8 cellular contexts compared by ENCODE assay signal in genomic region chr1:13701274-13701650, GRCh38. TPM values are rescaled to one million over a fixed set of nuclear protein-coding genes. Genes with fewer than 3 reads are reported as not detected.
DNase-seq lines count a peak whose midpoint lies in the region; ATAC-seq, FAIRE-seq and TF ChIP-seq lines count a peak whose summit lies in the region.

No MANE protein-coding gene starts in this region.

- H3K4me1 ChIP-seq in keratinocyte (ENCODE audit: control insufficient read depth, extremely low read depth, insufficient read depth, low read length) = peaks cover 21% of the 10 kb centered on the region
- peaks cover 8% of the 10 kb centered on the region for H3K4me1 ChIP-seq in thymus (ENCODE audit: control insufficient read depth, insufficient read depth, low read length)

- H3K36me3 ChIP-seq in keratinocyte (ENCODE audit: control insufficient read depth in 2 of 2, extremely low read depth in 1 of 2, insufficient read depth in 2 of 2, low read length in 2 of 2) (no peaks in the 10 kb centered on the region), thymus (ENCODE audit: control insufficient read depth, insufficient read depth) (no peaks in the 10 kb centered on the region)

- H3K27ac ChIP-seq in keratinocyte (ENCODE audit: control insufficient read depth, insufficient read depth, low read length) = peak overlapping the region; percentile 87
- H3K27ac ChIP-seq in thymus (ENCODE audit: low read depth) = peak overlapping the region; percentile 96

- H3K36me3 Mint-ChIP-seq in activated T-cell treated with anti-CD3 and anti-CD28 coated beads, Interleukin-2, amount 50 U/mL, for 72 hours (ENCODE audit: insufficient read depth in 2 of 2) = peaks cover 15 to 16% of the 10 kb centered on the region in 2 donors
- peaks cover 24% of the 10 kb centered on the region for H3K36me3 Mint-ChIP-seq in activated T-helper 2 cell treated with anti-CD3 and anti-CD28 coated beads, Interferon-gamma antibody, Interleukin-2, Interleukin-4, amounts not matched to agents 10 μg/mL and 5 μg/mL and 100 μg/mL, durations not matched to agents 14 hours and 24 hours and 36 hours (ENCODE audit: low read depth)

- ATAC-seq in activated T-cell treated with anti-CD3 and anti-CD28 coated beads, Interleukin-2, amount 50 U/mL, for 72 hours (replicated peaks in 1 of 2) = no peak
- ATAC-seq in left lobe of liver = no peak

- no peak for DNase-seq in activated T-cell treated with anti-CD3 and anti-CD28 coated beads, Interleukin-2, amount 50 U/mL, for 72 hours
- DNase-seq in activated T-cell treated with anti-CD3 and anti-CD28 coated beads for 4 hours (no peak), keratinocyte (ENCODE audit: low read depth, low spot score) (no peak), NCI-H2081 treated with DMSO at 0.1 percent for 48 hours (lab: John Stamatoyannopoulos, UW) (no peak), left lobe of liver (ENCODE audit: low spot score) (no peak), HK-2 (ENCODE audit: unreplicated experiment) (no peak)
- DNase-seq in activated T-helper 2 cell treated with anti-CD3 and anti-CD28 coated beads, Interferon-gamma antibody, Interleukin-2, Interleukin-4, amounts not matched to agents 10 μg/mL and 5 μg/mL and 100 μg/mL, durations not matched to agents 14 hours and 24 hours and 36 hours (ENCODE audit: low spot score) = no peak

- intact Hi-C loops in activated T-helper 2 cell treated with anti-CD3 and anti-CD28 coated beads, Interferon-gamma antibody, Interleukin-2, Interleukin-4, amounts not matched to agents 10 μg/mL and 5 μg/mL and 100 μg/mL, durations not matched to agents 14 hours and 24 hours and 36 hours (cut with micrococcal nuclease) = loop anchor here (1.0 kb wide), 1 partner anchor 30 kb away; no protein-coding TSS in a partner anchor

- dilution Hi-C loops in keratinocyte (cut with MboI; ENCODE audit: extremely low pct_ligation_motif_present, low sequenced_read_pairs) = no loop called here

- no peaks in the 10 kb centered on the region for H4K20me1 ChIP-seq in keratinocyte (ENCODE audit: control insufficient read depth, extremely low read depth, insufficient read depth, low read length)

- H3K79me2 ChIP-seq in keratinocyte (ENCODE audit: control insufficient read depth, insufficient read depth, low read length) = peaks cover 42% of the 10 kb centered on the region

- peaks cover 58% of the 10 kb centered on the region for H3K4me1 Mint-ChIP-seq in activated T-cell treated with anti-CD3 and anti-CD28 coated beads, Interleukin-2, amount 50 U/mL, for 72 hours (ENCODE audit: low read depth)
- peaks cover 40% of the 10 kb centered on the region for H3K4me1 Mint-ChIP-seq in activated T-helper 2 cell treated with anti-CD3 and anti-CD28 coated beads, Interferon-gamma antibody, Interleukin-2, Interleukin-4, amounts not matched to agents 10 μg/mL and 5 μg/mL and 100 μg/mL, durations not matched to agents 14 hours and 24 hours and 36 hours (ENCODE audit: low read depth)

- 82% methylated on average over 6 of the region's 6 CpGs for WGBS in thymus

- H3K27me3 Mint-ChIP-seq in activated T-cell treated with anti-CD3 and anti-CD28 coated beads, Interleukin-2, amount 50 U/mL, for 72 hours (ENCODE audit: low read depth) = no peaks in the 10 kb centered on the region
- peaks cover 3% of the 10 kb centered on the region for H3K27me3 Mint-ChIP-seq in activated T-helper 2 cell treated with anti-CD3 and anti-CD28 coated beads, Interferon-gamma antibody, Interleukin-2, Interleukin-4, amounts not matched to agents 10 μg/mL and 5 μg/mL and 100 μg/mL, durations not matched to agents 14 hours and 24 hours and 36 hours (ENCODE audit: low read depth)

- no peak overlapping the region for H2AFZ ChIP-seq in keratinocyte (ENCODE audit: control insufficient read depth, low read length)

- H3K4me3 Mint-ChIP-seq in activated T-cell treated with anti-CD3 and anti-CD28 coated beads, Interleukin-2, amount 50 U/mL, for 72 hours = peak overlapping the region; percentile 96 to 100
- peak overlapping the region; percentile 94 for H3K4me3 Mint-ChIP-seq in activated T-helper 2 cell treated with anti-CD3 and anti-CD28 coated beads, Interferon-gamma antibody, Interleukin-2, Interleukin-4, amounts not matched to agents 10 μg/mL and 5 μg/mL and 100 μg/mL, durations not matched to agents 14 hours and 24 hours and 36 hours (ENCODE audit: low read depth)

- no peak for TF ChIP-seq CTCF in keratinocyte (optimal IDR thresholded peaks at IDR 0.05 in 1 of 3, IDR thresholded peaks at IDR 0.05 in 1 of 3, conservative IDR thresholded peaks at IDR 0.05 in 1 of 3; ENCODE audit: extremely low read depth in 1 of 3, insufficient read depth in 2 of 3, low read length in 3 of 3)

- H3K9ac ChIP-seq in keratinocyte (ENCODE audit: control insufficient read depth, extremely low read depth, insufficient read depth, low read length) = peak overlapping the region; percentile 89

- H3K27ac Mint-ChIP-seq in activated T-cell treated with anti-CD3 and anti-CD28 coated beads, Interleukin-2, amount 50 U/mL, for 72 hours = peak overlapping the region; percentile 100
- peak overlapping the region; percentile 96 for H3K27ac Mint-ChIP-seq in activated T-helper 2 cell treated with anti-CD3 and anti-CD28 coated beads, Interferon-gamma antibody, Interleukin-2, Interleukin-4, amounts not matched to agents 10 μg/mL and 5 μg/mL and 100 μg/mL, durations not matched to agents 14 hours and 24 hours and 36 hours

- peak overlapping the region; percentile 60 to 89 (median 87) for H3K4me3 ChIP-seq in keratinocyte (ENCODE audit: control insufficient read depth in 2 of 3, extremely low read depth in 1 of 3, insufficient read depth in 2 of 3, low read depth in 1 of 3, low read length in 3 of 3)
- H3K4me3 ChIP-seq in thymus (ENCODE audit: low read length) = peak overlapping the region; percentile 95

- peaks cover 4 to 5% of the 10 kb centered on the region in 2 donors for H3K9me3 Mint-ChIP-seq in activated T-cell treated with anti-CD3 and anti-CD28 coated beads, Interleukin-2, amount 50 U/mL, for 72 hours
- H3K9me3 Mint-ChIP-seq in activated T-helper 2 cell treated with anti-CD3 and anti-CD28 coated beads, Interferon-gamma antibody, Interleukin-2, Interleukin-4, amounts not matched to agents 10 μg/mL and 5 μg/mL and 100 μg/mL, durations not matched to agents 14 hours and 24 hours and 36 hours = peaks cover 13% of the 10 kb centered on the region

- H3K27me3 ChIP-seq in keratinocyte (ENCODE audit: control insufficient read depth, extremely low read depth, insufficient read depth, low read length) = no peaks in the 10 kb centered on the region
- no peaks in the 10 kb centered on the region for H3K27me3 ChIP-seq in thymus (ENCODE audit: control insufficient read depth, insufficient read depth)

- no peak for FAIRE-seq in keratinocyte (lab: Jason Lieb, UNC)

- no peaks in the 10 kb centered on the region for H3K9me1 ChIP-seq in keratinocyte (ENCODE audit: control insufficient read depth, extremely low read depth, insufficient read depth, low read length)

- H3K9me3 ChIP-seq in keratinocyte (ENCODE audit: control insufficient read depth, low read depth, low read length) = no peaks in the 10 kb centered on the region
- no peaks in the 10 kb centered on the region for H3K9me3 ChIP-seq in thymus (ENCODE audit: control insufficient read depth)

- peak overlapping the region; percentile 100 for H3K4me2 ChIP-seq in keratinocyte (ENCODE audit: control insufficient read depth, extremely low read depth, insufficient read depth, low read depth, low read length)

RNA-seq across cellular contexts. Expression of gene PRDM2, which starts 1.3 kb away (rescaled TPM):
- total RNA-seq in activated T-cell treated with anti-CD3 and anti-CD28 coated beads, Interleukin-2, amount 50 U/mL, for 72 hours = 10 to 100 TPM; 61.9 to 65.8 TPM
- total RNA-seq in activated T-helper 2 cell treated with anti-CD3 and anti-CD28 coated beads, Interferon-gamma antibody, Interleukin-2, Interleukin-4, amounts not matched to agents 10 μg/mL and 5 μg/mL and 100 μg/mL, durations not matched to agents 14 hours and 24 hours and 36 hours = 45.0 and 47.3 TPM in 2 replicates
- polyA plus RNA-seq in keratinocyte (10.8 to 14.2 TPM (median 13.8 TPM) in 3 replicates), thymus (25.5 TPM)
- polyA plus RNA-seq in keratinocyte (2011; ENCODE audit: low read depth) = 25.2 TPM
- polyA plus RNA-seq in keratinocyte (2011; cell fraction: cytosol; rRNA removed) = 9.4 and 12.4 TPM in 2 replicates
- polyA plus RNA-seq in keratinocyte (2011; cell fraction: nucleus; rRNA removed) = 36.0 and 40.0 TPM in 2 replicates
- polyA plus RNA-seq in keratinocyte (2012; ENCODE audit: low replicate concordance) = 14.2 and 17.1 TPM in 2 replicates
- 12.5 to 22.8 TPM (median 18.3 TPM) in 3 replicates for polyA minus RNA-seq in keratinocyte
- polyA minus RNA-seq in keratinocyte (2011; cell fraction: cytosol; rRNA and poly(A)+ RNA removed) = 10.6 TPM
- polyA minus RNA-seq in keratinocyte (2011; cell fraction: nucleus; rRNA and poly(A)+ RNA removed) = 15.7 and 34.1 TPM in 2 replicates
- total RNA-seq in left lobe of liver = 11.7 TPM
